2 cellular contexts compared by ENCODE assay signal in genomic region chr13:36134632-36135031, GRCh38.
TF ChIP-seq lines count a peak whose summit lies in the region.

No MANE protein-coding gene starts in this region.

TF ChIP-seq in SK-N-SH, 30 proteins besides CTCF, POLR2A, EP300 and RAD21 (continued from another document):
- no peak for TF ChIP-seq TCF12 (IDR thresholded peaks at IDR 0.05)

TF ChIP-seq in SK-N-SH treated with all-trans-retinoic acid at 6 μM for 48 hours, 23 proteins besides CTCF, POLR2A, EP300 and RAD21 (continued from another document):
- no peak for TF ChIP-seq TSHZ2 (CRISPR knock-in tag; IDR thresholded peaks at IDR 0.05)
- TF ChIP-seq ARNTL (CRISPR knock-in tag; IDR thresholded peaks at IDR 0.05; ENCODE audit: borderline replicate concordance, low read depth), result no peak
- no peak for TF ChIP-seq ESRRG (CRISPR knock-in tag; IDR thresholded peaks at IDR 0.05)
- no peak for TF ChIP-seq ZFP30 (CRISPR knock-in tag; IDR thresholded peaks at IDR 0.05)
- no peak for TF ChIP-seq ISL1 (CRISPR knock-in tag; IDR thresholded peaks at IDR 0.05)
- no peak for TF ChIP-seq TOX (CRISPR knock-in tag; IDR thresholded peaks at IDR 0.05; ENCODE audit: borderline replicate concordance)
- TF ChIP-seq ZNF565 (CRISPR knock-in tag; conservative IDR thresholded peaks at IDR 0.05; ENCODE audit: low read depth), result no peak
- no peak for TF ChIP-seq CSRNP3 (CRISPR knock-in tag; IDR thresholded peaks at IDR 0.05)
- no peak for TF ChIP-seq CREB5 (CRISPR knock-in tag; IDR thresholded peaks at IDR 0.05; ENCODE audit: low read depth)
- no peak for TF ChIP-seq BACH2 (CRISPR knock-in tag; IDR thresholded peaks at IDR 0.05; ENCODE audit: borderline replicate concordance)
- TF ChIP-seq OSR1 (CRISPR knock-in tag; IDR thresholded peaks at IDR 0.05), result no peak
- TF ChIP-seq ZFP3 (CRISPR knock-in tag; IDR thresholded peaks at IDR 0.05), result no peak
- TF ChIP-seq TCF4 (CRISPR knock-in tag; IDR thresholded peaks at IDR 0.05; ENCODE audit: borderline replicate concordance), result no peak
- TF ChIP-seq ZC3H10 (CRISPR knock-in tag; IDR thresholded peaks at IDR 0.05), result no peak
- no peak for TF ChIP-seq GLIS3 (CRISPR knock-in tag; IDR thresholded peaks at IDR 0.05)
